ENCODE assay signal across 23 cellular contexts in genomic region chr19:4365341-4365740, GRCh38. TPM values are rescaled to one million over a fixed set of nuclear protein-coding genes. Genes with fewer than 3 reads are reported as not detected.
A peak's percentile ranks its signal among the peaks of the same experiment; 100 is the strongest.
DNase-seq lines count a peak whose midpoint lies in the region; ATAC-seq and TF ChIP-seq lines count a peak whose summit lies in the region.
"Had no signal": no experiment of that assay in that cellular context is flagged by ENCODE, and none has a peak within 500 bp of the region (broad histone marks: within the 10 kb centered on the region; RNA-seq: fewer than 3 reads in every experiment).

No MANE protein-coding gene starts in this region.

- ATAC-seq in HG02623 (IDR thresholded peaks at IDR 0.05; ENCODE audit: unreplicated experiment): no peak
- ATAC-seq: stimulated activated naive B cell treated with anti-CD40 and anti-IgM and Interleukin-4, amounts not matched to agents 10 μg/mL and 1 μg/mL and 100 μg/mL, for 72 hours had no signal

- TF ChIP-seq CTCF in colonic mucosa (IDR thresholded peaks at IDR 0.05) (no peak), osteoblast (IDR thresholded peaks at IDR 0.05; ENCODE audit: extremely low read depth, low read depth, low read length) (no peak)

- in situ Hi-C loops in KBM-7 (cut with MboI; ENCODE audit: low pct_unique_long_range_greater_than_20kb, low sequenced_read_pairs): no loop called here

- H3K4me1 ChIP-seq in colonic mucosa (peaks cover 18% of the 10 kb centered on the region), osteoblast (ENCODE audit: insufficient read depth, low read length) (peaks cover 21% of the 10 kb centered on the region)

- no peak overlapping the region for H3K27ac ChIP-seq in colonic mucosa
- H3K27ac ChIP-seq in osteoblast (ENCODE audit: low read depth, low read length): no peak overlapping the region
- H3K27ac ChIP-seq: breast epithelium, SJSA1, suprapubic skin, upper lobe of left lung had no signal

- H3K27me3 ChIP-seq in H7 (ENCODE audit: control insufficient read depth, insufficient read depth, low read length) (no peaks in the 10 kb centered on the region), colonic mucosa (no peaks in the 10 kb centered on the region), osteoblast (ENCODE audit: insufficient read depth, low read length) (no peaks in the 10 kb centered on the region)
- H3K27me3 ChIP-seq: breast epithelium, SJSA1, suprapubic skin, upper lobe of left lung had no signal

- intact Hi-C loops in colonic mucosa (cut with DNase I): no loop called here

- H3K79me2 ChIP-seq in osteoblast (ENCODE audit: insufficient read depth, low read length): peaks cover 53% of the 10 kb centered on the region

- H2AFZ ChIP-seq in osteoblast (ENCODE audit: low read length): no peak overlapping the region

- H3K36me3 ChIP-seq in H7 (replicated peaks; ENCODE audit: control insufficient read depth, insufficient read depth, low read length) (peaks cover 5% of the 10 kb centered on the region), colonic mucosa (peaks cover 5% of the 10 kb centered on the region), osteoblast (ENCODE audit: insufficient read depth, low read length) (peaks cover 49% of the 10 kb centered on the region)
- H3K36me3 ChIP-seq: breast epithelium had no signal

- H3K9me3 ChIP-seq in colonic mucosa (no peaks in the 10 kb centered on the region), osteoblast (ENCODE audit: low read depth, low read length) (no peaks in the 10 kb centered on the region)
- H3K9me3 ChIP-seq: breast epithelium, SJSA1, suprapubic skin, upper lobe of left lung had no signal

- peak overlapping the region in 1 of 2 donors; percentile 12 for H3K9ac ChIP-seq in colonic mucosa (ENCODE audit: low read depth in 2 of 2, low read length in 2 of 2)

- peaks cover 57% of the 10 kb centered on the region for H4K20me1 ChIP-seq in osteoblast (ENCODE audit: insufficient read depth, low read length)

- DNase-seq in H7 (peak; percentile 66), colonic mucosa (peak; percentile 57), osteoblast (ENCODE audit: insufficient read length, low spot score, missing footprints) (peak; percentile 86), KBM-7 (no peak), NCI-H1092 (lab: John Stamatoyannopoulos, UW) (no peak)
- DNase-seq: activated CD4-positive, alpha-beta T cell treated with anti-CD3 and anti-CD28 coated beads for 48 hours; C1 segment of cervical spinal cord; effector memory CD4-positive, alpha-beta T cell; hippocampal formation; IMR-90; NCI-H1048; NCI-H1694; NCI-H446 treated with DMSO at 0.1 percent for 48 hours; NCI-H82; stimulated activated CD4-positive, alpha-beta T cell treated with anti-CD3 and anti-CD28 coated beads, Interleukin-15, amount 100 ng/mL, for 24 hours; stimulated activated CD4-positive, alpha-beta T cell treated with anti-CD3 and anti-CD28 coated beads, Interleukin-4, amount 100 ng/mL, for 4 hours; stimulated activated naive B cell treated with anti-CD40 and anti-IgM and Interleukin-4, amounts not matched to agents 10 μg/mL and 1 μg/mL and 100 μg/mL, for 72 hours; T1000 had no signal

- no peak overlapping the region for H3K4me2 ChIP-seq in osteoblast (ENCODE audit: insufficient read depth, low read length)

- H3K4me3 ChIP-seq in H7 (ENCODE audit: insufficient read depth, low read depth, low read length) (no peak overlapping the region), colonic mucosa (no peak overlapping the region), osteoblast (ENCODE audit: insufficient read depth, low read length) (no peak overlapping the region)
- H3K4me3 ChIP-seq: breast epithelium, SJSA1, suprapubic skin, upper lobe of left lung had no signal

RNA-seq across cellular contexts. Expression of gene MPND, which starts 22.0 kb away (rescaled TPM):
- 11.4 and 17.4 TPM in 2 replicates for total RNA-seq in H7 (2014; rRNA removed; shearing (Covaris generic))
- total RNA-seq in colonic mucosa: 10 to 100 TPM; 38.0 to 63.2 TPM
- 6.8 and 6.9 TPM in 2 replicates for total RNA-seq in osteoblast

RNA-seq across cellular contexts. Expression of gene STAP2, which starts 26.7 kb away (rescaled TPM):
- 14.2 and 18.0 TPM in 2 replicates for total RNA-seq in H7 (2014; rRNA removed; shearing (Covaris generic))
- total RNA-seq in colonic mucosa: 100 to 1,000 TPM; 197 to 218 TPM
- 2.4 and 2.5 TPM in 2 replicates for total RNA-seq in osteoblast

RNA-seq across cellular contexts. Expression of gene SH3GL1, which starts 35.0 kb away (rescaled TPM):
- 73.1 and 97.7 TPM in 2 replicates for total RNA-seq in H7 (2014; rRNA removed; shearing (Covaris generic))
- total RNA-seq in colonic mucosa (10 to 100 TPM; 54.0 to 66.6 TPM), osteoblast (83.2 and 84.9 TPM in 2 replicates)

RNA-seq across cellular contexts. Expression of gene CHAF1A, which starts 37.1 kb away (rescaled TPM):
- total RNA-seq in H7 (2014; rRNA removed; shearing (Covaris generic)): 121 and 122 TPM in 2 replicates
- total RNA-seq in colonic mucosa (10 to 100 TPM; 15.6 to 53.2 TPM), osteoblast (3.6 and 5.6 TPM in 2 replicates)

Comparison
In these comparisons a context has a peak if more than half of its experiments do, and no peak if none do; other contexts are left out.
1. DNase-seq: peak in H7 (single experiment), colonic mucosa (single experiment) and osteoblast (single experiment); none in KBM-7 (single experiment) and NCI-H1092 (single experiment).
2. RNA of gene STAP2, which starts 26.7 kb away (total RNA-seq): 197 to 218 TPM in colonic mucosa; 14.2 to 18.0 TPM in H7 and 2.4 to 2.5 TPM in osteoblast; every median in the first group is over 10 times any median in the second.